10 cellular contexts compared by ENCODE assay signal in the genomic region with DNA sequence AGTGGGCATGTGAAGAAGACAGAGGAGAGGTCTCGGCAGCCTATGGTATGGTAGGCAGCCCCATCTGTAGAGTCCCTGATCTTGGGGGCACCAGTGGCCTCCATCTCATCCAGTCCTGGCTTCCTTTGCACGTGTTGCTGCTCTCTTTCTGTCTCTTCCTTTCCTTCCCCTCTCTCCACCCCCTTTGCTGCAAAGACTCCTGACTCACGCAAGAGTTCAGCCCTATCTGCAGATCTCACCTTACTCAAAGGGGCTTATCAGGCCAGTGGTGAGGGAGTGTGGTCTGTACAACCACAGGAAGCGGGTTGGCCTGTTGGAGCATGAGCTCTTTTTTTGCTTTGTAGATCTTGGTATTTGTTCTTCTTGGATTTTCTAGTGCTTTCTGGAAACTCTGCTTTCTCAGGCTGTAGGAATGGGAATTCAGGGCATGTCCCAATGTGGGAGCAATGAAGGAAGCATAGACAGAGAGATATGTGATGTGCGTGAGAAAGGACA. TPM values are rescaled to one million over a fixed set of nuclear protein-coding genes. Genes with fewer than 3 reads are reported as not detected.
DNase-seq lines count a peak whose midpoint lies in the region; ATAC-seq, FAIRE-seq and TF ChIP-seq lines count a peak whose summit lies in the region.
"Had no signal": no experiment of that assay in that cellular context is flagged by ENCODE, and none has a peak within 500 bp of the region (broad histone marks: within the 10 kb centered on the region; RNA-seq: fewer than 3 reads in every experiment).

No MANE protein-coding gene starts in this region.

- H3K27ac ChIP-seq in right atrium auricular region = no peak overlapping the region
- no peak overlapping the region for H3K27ac ChIP-seq in effector memory CD4-positive, alpha-beta T cell (ENCODE audit: insufficient read depth, low read length, poor library complexity, severe bottlenecking)

- H3K4me3 ChIP-seq in right atrium auricular region = no peak overlapping the region
- no peak overlapping the region for H3K4me3 ChIP-seq in effector memory CD4-positive, alpha-beta T cell (ENCODE audit: insufficient read depth, low read depth, low read length, poor library complexity, severe bottlenecking)
- H3K4me3 ChIP-seq: lung had no signal

- H3K27me3 ChIP-seq in right atrium auricular region = no peaks in the 10 kb centered on the region
- H3K27me3 ChIP-seq in effector memory CD4-positive, alpha-beta T cell (replicated peaks; ENCODE audit: control insufficient read depth, insufficient read depth, low read length, poor library complexity, severe bottlenecking) = no peaks in the 10 kb centered on the region

- H3K4me3 Mint-ChIP-seq in stimulated activated naive CD8-positive, alpha-beta T cell treated with anti-CD3 and anti-CD28 coated beads, Interleukin-15, amount 100 ng/mL, for 72 hours = peak overlapping the region; percentile 59 to 60

- peaks cover 44% of the 10 kb centered on the region for H3K27me3 Mint-ChIP-seq in stimulated activated naive CD8-positive, alpha-beta T cell treated with anti-CD3 and anti-CD28 coated beads, Interleukin-15, amount 100 ng/mL, for 72 hours

- no peak for ATAC-seq in left ventricle myocardium superior
- peak; percentile 100 for ATAC-seq in stimulated activated naive CD8-positive, alpha-beta T cell treated with anti-CD3 and anti-CD28 coated beads, Interleukin-15, amount 100 ng/mL, for 72 hours
- ATAC-seq in sciatic nerve = no peak

- FAIRE-seq in urothelium cell line (lab: Jason Lieb, UNC) = no peak

- H3K4me1 Mint-ChIP-seq in stimulated activated naive CD8-positive, alpha-beta T cell treated with anti-CD3 and anti-CD28 coated beads, Interleukin-15, amount 100 ng/mL, for 72 hours = peaks cover 36% of the 10 kb centered on the region

- intact Hi-C loops in left ventricle myocardium superior (cut with micrococcal nuclease) = no loop called here
- intact Hi-C loops in sciatic nerve (cut with DNase I) = no loop called here

- H3K36me3 ChIP-seq in right atrium auricular region = no peaks in the 10 kb centered on the region
- H3K36me3 ChIP-seq in effector memory CD4-positive, alpha-beta T cell (ENCODE audit: control insufficient read depth, insufficient read depth, low read length) = no peaks in the 10 kb centered on the region

- no peaks in the 10 kb centered on the region for H3K4me1 ChIP-seq in right atrium auricular region
- H3K4me1 ChIP-seq in effector memory CD4-positive, alpha-beta T cell (ENCODE audit: control insufficient read depth, insufficient read depth, low read length, poor library complexity, severe bottlenecking) = peaks cover 11% of the 10 kb centered on the region

- no peak overlapping the region for H3K27ac Mint-ChIP-seq in stimulated activated naive CD8-positive, alpha-beta T cell treated with anti-CD3 and anti-CD28 coated beads, Interleukin-15, amount 100 ng/mL, for 72 hours

- H3K9me3 Mint-ChIP-seq in stimulated activated naive CD8-positive, alpha-beta T cell treated with anti-CD3 and anti-CD28 coated beads, Interleukin-15, amount 100 ng/mL, for 72 hours = no peaks in the 10 kb centered on the region

- peak; percentile 21 for DNase-seq in right atrium auricular region (ENCODE audit: low spot score)
- no peak for DNase-seq in left ventricle myocardium superior
- DNase-seq in SIG-M5 treated with dmso at 0.1 percent for 504 hours (lab: John Stamatoyannopoulos, UW; ENCODE audit: unreplicated experiment) = peak; percentile 86
- peak; percentile 19 to 38 (median 38) for DNase-seq in effector memory CD4-positive, alpha-beta T cell
- DNase-seq in stimulated activated naive CD8-positive, alpha-beta T cell treated with anti-CD3 and anti-CD28 coated beads, Interleukin-15, amount 100 ng/mL, for 72 hours = peak; percentile 66 to 73
- DNase-seq in urothelium cell line (ENCODE audit: low spot score) = no peak
- no peak for DNase-seq in sciatic nerve (ENCODE audit: low spot score)
- DNase-seq in germinal center (ENCODE audit: low spot score) = no peak

- no peak for TF ChIP-seq CTCF in right atrium auricular region (IDR thresholded peaks at IDR 0.05)

- H3K9me3 ChIP-seq in right atrium auricular region = no peaks in the 10 kb centered on the region
- H3K9me3 ChIP-seq in effector memory CD4-positive, alpha-beta T cell (ENCODE audit: control insufficient read depth, low read length) = no peaks in the 10 kb centered on the region

RNA-seq across cellular contexts. Expression of a gene that starts 14.6 kb away (rescaled TPM):
- total RNA-seq in right atrium auricular region (not detected), left ventricle myocardium superior (not detected), sciatic nerve (not detected)
- total RNA-seq: T-helper 2 cell treated with Interferon-gamma antibody and Interleukin-4, amounts not matched to agents 100 ng/mL and 5 ng/mL, for 36 hours had no signal

RNA-seq across cellular contexts. Expression of a gene that starts 58.2 kb away (rescaled TPM):
- total RNA-seq in right atrium auricular region (under 1 TPM in 1 of 2 donors, not detected in 1; 0.82 TPM), left ventricle myocardium superior (0.10 TPM), sciatic nerve (0.62 TPM)

Comparison
In these comparisons a context has a peak if more than half of its experiments do, and no peak if none do; other contexts are left out.
1. DNase-seq: peak in right atrium auricular region (single experiment), SIG-M5 treated with dmso at 0.1 percent for 504 hours (single experiment), effector memory CD4-positive, alpha-beta T cell (3 of 3) and stimulated activated naive CD8-positive, alpha-beta T cell treated with anti-CD3 and anti-CD28 coated beads, Interleukin-15, amount 100 ng/mL, for 72 hours (2 of 2); none in left ventricle myocardium superior (single experiment), urothelium cell line (single experiment), sciatic nerve (single experiment) and germinal center (single experiment).